In genomic region chr17:66915204-66915611, GRCh38 we compare ENCODE assay signal across 11 cellular contexts. TPM values are rescaled to one million over a fixed set of nuclear protein-coding genes. Genes with fewer than 3 reads are reported as not detected.
A peak's percentile ranks its signal among the peaks of the same experiment; 100 is the strongest.
DNase-seq lines count a peak whose midpoint lies in the region; TF ChIP-seq lines count a peak whose summit lies in the region.
"Had no signal": no experiment of that assay in that cellular context is flagged by ENCODE, and none has a peak within 500 bp of the region (broad histone marks: within the 10 kb centered on the region; RNA-seq: fewer than 3 reads in every experiment).

No MANE protein-coding gene starts in this region.

- intact Hi-C loops in ovary (cut with DNase I) = no loop called here
- intact Hi-C loops in activated T-helper 2 cell treated with anti-CD3 and anti-CD28 coated beads, Interferon-gamma antibody, Interleukin-2, Interleukin-4, amounts not matched to agents 10 μg/mL and 5 μg/mL and 100 μg/mL, durations not matched to agents 14 hours and 24 hours and 36 hours (cut with micrococcal nuclease) = no loop called here

- peaks cover 7% of the 10 kb centered on the region for H3K4me1 Mint-ChIP-seq in neural progenitor cell
- H3K4me1 Mint-ChIP-seq in activated T-helper 2 cell treated with anti-CD3 and anti-CD28 coated beads, Interferon-gamma antibody, Interleukin-2, Interleukin-4, amounts not matched to agents 10 μg/mL and 5 μg/mL and 100 μg/mL, durations not matched to agents 14 hours and 24 hours and 36 hours (ENCODE audit: low read depth) = no peaks in the 10 kb centered on the region

- H2AFZ ChIP-seq in neural progenitor cell (replicated peaks) = no peak overlapping the region

- WGBS in ovary, 3 donors = 62 to 73% (median 69%) methylated on average over 7 of the region's 7 CpGs

- in situ Hi-C loops in T47D (cut with HindIII; ENCODE audit: low pct_unique_long_range_greater_than_20kb, low sequenced_read_pairs) = no loop called here

- H3K4me3 Mint-ChIP-seq in neural progenitor cell = no peak overlapping the region
- no peak overlapping the region for H3K4me3 Mint-ChIP-seq in activated T-helper 2 cell treated with anti-CD3 and anti-CD28 coated beads, Interferon-gamma antibody, Interleukin-2, Interleukin-4, amounts not matched to agents 10 μg/mL and 5 μg/mL and 100 μg/mL, durations not matched to agents 14 hours and 24 hours and 36 hours (ENCODE audit: low read depth)

- H3K9me3 Mint-ChIP-seq in neural progenitor cell = peaks cover 7% of the 10 kb centered on the region
- no peaks in the 10 kb centered on the region for H3K9me3 Mint-ChIP-seq in activated T-helper 2 cell treated with anti-CD3 and anti-CD28 coated beads, Interferon-gamma antibody, Interleukin-2, Interleukin-4, amounts not matched to agents 10 μg/mL and 5 μg/mL and 100 μg/mL, durations not matched to agents 14 hours and 24 hours and 36 hours

- peak; percentile 44 for DNase-seq in EH (ENCODE audit: low read depth)
- peak; percentile 25 for DNase-seq in MV-4-11 (lab: John Stamatoyannopoulos, UW)
- peak; percentile 87 to 91 for DNase-seq in T47D (ENCODE audit: low read depth in 1 of 2, low spot score in 1 of 2)
- DNase-seq in neural progenitor cell (ENCODE audit: low spot score) = peak; percentile 35
- no peak for DNase-seq in NCI-H1694 treated with DMSO at 0.1 percent for 48 hours (lab: John Stamatoyannopoulos, UW)
- no peak for DNase-seq in ovary
- DNase-seq in activated T-helper 2 cell treated with anti-CD3 and anti-CD28 coated beads, Interferon-gamma antibody, Interleukin-2, Interleukin-4, amounts not matched to agents 10 μg/mL and 5 μg/mL and 100 μg/mL, durations not matched to agents 14 hours and 24 hours and 36 hours (ENCODE audit: low spot score) = no peak
- DNase-seq in NCI-H2029 (lab: John Stamatoyannopoulos, UW) = no peak

- H3K79me2 ChIP-seq in neural progenitor cell (ENCODE audit: low read depth) = no peaks in the 10 kb centered on the region

- peak; percentile 36 for TF ChIP-seq CTCF in neural progenitor cell (IDR thresholded peaks at IDR 0.05)
- TF ChIP-seq CTCF in ovary (IDR thresholded peaks at IDR 0.05) = no peak

- H3K4me1 ChIP-seq in neural progenitor cell (no peaks in the 10 kb centered on the region), ovary (ENCODE audit: insufficient read depth) (no peaks in the 10 kb centered on the region)
- H3K4me1 ChIP-seq: thyroid gland had no signal

- H3K27ac Mint-ChIP-seq in neural progenitor cell = no peak overlapping the region
- no peak overlapping the region for H3K27ac Mint-ChIP-seq in activated T-helper 2 cell treated with anti-CD3 and anti-CD28 coated beads, Interferon-gamma antibody, Interleukin-2, Interleukin-4, amounts not matched to agents 10 μg/mL and 5 μg/mL and 100 μg/mL, durations not matched to agents 14 hours and 24 hours and 36 hours

- H3K27ac ChIP-seq in neural progenitor cell (no peak overlapping the region), ovary (no peak overlapping the region)
- H3K27ac ChIP-seq: epithelial cell of prostate, thyroid gland had no signal

- peaks cover 5% of the 10 kb centered on the region for H3K27me3 Mint-ChIP-seq in neural progenitor cell (ENCODE audit: insufficient read depth, low read depth)
- H3K27me3 Mint-ChIP-seq in activated T-helper 2 cell treated with anti-CD3 and anti-CD28 coated beads, Interferon-gamma antibody, Interleukin-2, Interleukin-4, amounts not matched to agents 10 μg/mL and 5 μg/mL and 100 μg/mL, durations not matched to agents 14 hours and 24 hours and 36 hours (ENCODE audit: low read depth) = no peaks in the 10 kb centered on the region

- no peak overlapping the region for H3K9ac ChIP-seq in neural progenitor cell

- no peaks in the 10 kb centered on the region for H3K36me3 Mint-ChIP-seq in neural progenitor cell
- no peaks in the 10 kb centered on the region for H3K36me3 Mint-ChIP-seq in activated T-helper 2 cell treated with anti-CD3 and anti-CD28 coated beads, Interferon-gamma antibody, Interleukin-2, Interleukin-4, amounts not matched to agents 10 μg/mL and 5 μg/mL and 100 μg/mL, durations not matched to agents 14 hours and 24 hours and 36 hours (ENCODE audit: low read depth)

- H3K36me3 ChIP-seq in neural progenitor cell (no peaks in the 10 kb centered on the region), ovary (no peaks in the 10 kb centered on the region)
- H3K36me3 ChIP-seq: thyroid gland had no signal

- no peaks in the 10 kb centered on the region for H4K20me1 ChIP-seq in neural progenitor cell (ENCODE audit: low read depth)

- no peak overlapping the region for H3K4me2 ChIP-seq in neural progenitor cell

- H3K9me3 ChIP-seq in neural progenitor cell (ENCODE audit: low read depth) = no peaks in the 10 kb centered on the region
- no peaks in the 10 kb centered on the region for H3K9me3 ChIP-seq in ovary
- H3K9me3 ChIP-seq: thyroid gland had no signal

- TF ChIP-seq POLR2A in ovary (IDR thresholded peaks at IDR 0.05) = no peak

- no peaks in the 10 kb centered on the region for H3K27me3 ChIP-seq in neural progenitor cell
- no peaks in the 10 kb centered on the region for H3K27me3 ChIP-seq in ovary
- H3K27me3 ChIP-seq: thyroid gland had no signal

- H3F3A ChIP-seq in neural progenitor cell (ENCODE audit: low read depth) = no peaks in the 10 kb centered on the region

- no peak overlapping the region for H3K4me3 ChIP-seq in neural progenitor cell
- H3K4me3 ChIP-seq in ovary = no peak overlapping the region
- H3K4me3 ChIP-seq: thyroid gland had no signal

- no peak for TF ChIP-seq EP300 in ovary (IDR thresholded peaks at IDR 0.05)

RNA-seq across cellular contexts. Expression of gene CACNG4, which starts 49.3 kb away (rescaled TPM):
- total RNA-seq in neural progenitor cell (ENCODE audit: low replicate concordance) (0.34 and 1.2 TPM in 2 replicates), ovary (1 to 10 TPM in 1 of 7 donors, under 1 TPM in 4, not detected in 2; 0.15 to 4.9 (median 0.22) TPM)
- under 1 TPM; 0.02 to 0.22 TPM for polyA plus RNA-seq in ovary
- not detected in 2 replicates for total RNA-seq in activated T-helper 2 cell treated with anti-CD3 and anti-CD28 coated beads, Interferon-gamma antibody, Interleukin-2, Interleukin-4, amounts not matched to agents 10 μg/mL and 5 μg/mL and 100 μg/mL, durations not matched to agents 14 hours and 24 hours and 36 hours
- total RNA-seq: activated CD8-positive, alpha-beta memory T cell treated with anti-CD3 and anti-CD28 coated beads for 36 hours had no signal

Comparison
In these comparisons a context has a peak if more than half of its experiments do, and no peak if none do; other contexts are left out.
1. DNase-seq: peak in EH (single experiment), MV-4-11 (single experiment), T47D (2 of 2) and neural progenitor cell (single experiment); none in NCI-H1694 treated with DMSO at 0.1 percent for 48 hours (single experiment), ovary (0 of 5), activated T-helper 2 cell treated with anti-CD3 and anti-CD28 coated beads, Interferon-gamma antibody, Interleukin-2, Interleukin-4, amounts not matched to agents 10 μg/mL and 5 μg/mL and 100 μg/mL, durations not matched to agents 14 hours and 24 hours and 36 hours (single experiment) and NCI-H2029 (single experiment).